Comparison of ENCODE assay signal across 15 cellular contexts in the genomic region with DNA sequence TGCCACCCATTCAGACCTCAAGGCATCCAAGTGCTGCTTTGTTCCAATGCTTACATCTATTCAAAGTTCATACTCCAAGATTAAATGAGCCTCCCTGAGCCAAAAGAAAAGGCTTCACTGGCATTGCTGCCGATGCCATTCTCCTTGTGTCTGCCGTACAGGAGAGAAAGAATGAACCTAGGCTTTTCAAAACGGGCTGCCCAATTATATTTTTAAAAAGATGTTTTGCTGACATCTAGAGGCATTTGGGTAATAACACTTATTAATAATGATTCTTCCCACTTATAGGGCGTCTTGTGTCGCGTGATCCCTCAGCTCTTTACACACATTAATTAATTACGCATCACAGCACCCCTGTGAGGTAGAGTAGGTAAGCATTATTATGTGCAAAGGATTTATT.
DNase-seq lines count a peak whose midpoint lies in the region; ATAC-seq and TF ChIP-seq lines count a peak whose summit lies in the region.
"Had no signal": no experiment of that assay in that cellular context is flagged by ENCODE, and none has a peak within 500 bp of the region (broad histone marks: within the 10 kb centered on the region; RNA-seq: fewer than 3 reads in every experiment).

No MANE protein-coding gene starts in this region.

- H3K9me3 Mint-ChIP-seq in natural killer cell treated with Interleukin-12 subunit alpha and Interleukin-12 subunit beta and Interleukin-15 and Interleukin-18, amount 100 ng/mL, for 72 hours: peaks cover 3% of the 10 kb centered on the region
- H3K9me3 Mint-ChIP-seq: activated T-cell treated with anti-CD3 and anti-CD28 coated beads, Interleukin-2, amount 50 U/mL, for 4 hours had no signal

- DNase-seq in GM06990 (ENCODE audit: extremely low read depth, insufficient read length) (no peak), NCI-H146 (lab: John Stamatoyannopoulos, UW) (peak; percentile 75), astrocyte of the hippocampus (ENCODE audit: low read depth, low spot score) (peak; percentile 3), midbrain (lab: John Stamatoyannopoulos, UW) (peak; percentile 28), OCI-M2 (lab: John Stamatoyannopoulos, UW; ENCODE audit: unreplicated experiment) (no peak)
- DNase-seq in stimulated activated CD4-positive, alpha-beta T cell treated with anti-CD3 and anti-CD28 coated beads, Interleukin-4, amount 100 ng/mL, for 4 hours: no peak
- DNase-seq in natural killer cell treated with Interleukin-12 subunit alpha and Interleukin-12 subunit beta and Interleukin-15 and Interleukin-18, amount 100 ng/mL, for 72 hours (ENCODE audit: low spot score): no peak
- DNase-seq: activated T-cell treated with anti-CD3 and anti-CD28 coated beads, Interleukin-2, amount 50 U/mL, for 4 hours; Calu3; left ventricle myocardium inferior; Peyer's patch; testis had no signal

- H3K27ac Mint-ChIP-seq in natural killer cell treated with Interleukin-12 subunit alpha and Interleukin-12 subunit beta and Interleukin-15 and Interleukin-18, amount 100 ng/mL, for 72 hours: no peak overlapping the region

- peak; percentile 16 for TF ChIP-seq CTCF in GM06990 (IDR thresholded peaks at IDR 0.05; ENCODE audit: insufficient read depth, low read length, poor library complexity, severe bottlenecking)

- H3K36me3 Mint-ChIP-seq in natural killer cell treated with Interleukin-12 subunit alpha and Interleukin-12 subunit beta and Interleukin-15 and Interleukin-18, amount 100 ng/mL, for 72 hours: no peaks in the 10 kb centered on the region

- no peak overlapping the region for H3K4me3 Mint-ChIP-seq in natural killer cell treated with Interleukin-12 subunit alpha and Interleukin-12 subunit beta and Interleukin-15 and Interleukin-18, amount 100 ng/mL, for 72 hours
- H3K4me3 Mint-ChIP-seq: activated T-cell treated with anti-CD3 and anti-CD28 coated beads, Interleukin-2, amount 50 U/mL, for 4 hours had no signal

- H3K27me3 ChIP-seq in GM06990 (replicated peaks; ENCODE audit: control insufficient read depth, insufficient read depth, low read length): no peaks in the 10 kb centered on the region
- H3K27me3 ChIP-seq: cardiac muscle cell, Peyer's patch, testis had no signal

- H3K4me3 ChIP-seq in GM06990 (replicated peaks; ENCODE audit: low read depth, low read length): no peak overlapping the region
- H3K4me3 ChIP-seq: cardiac muscle cell, K562, left ventricle myocardium inferior, Peyer's patch, testis had no signal

- ATAC-seq in GM18498 (IDR thresholded peaks at IDR 0.05; ENCODE audit: unreplicated experiment): no peak
- no peak for ATAC-seq in natural killer cell treated with Interleukin-12 subunit alpha and Interleukin-12 subunit beta and Interleukin-15 and Interleukin-18, amount 100 ng/mL, for 72 hours
- ATAC-seq: activated T-cell treated with anti-CD3 and anti-CD28 coated beads, Interleukin-2, amount 50 U/mL, for 4 hours; K562 had no signal

- H3K36me3 ChIP-seq in GM06990 (ENCODE audit: control insufficient read depth, insufficient read depth, low read length): no peaks in the 10 kb centered on the region
- H3K36me3 ChIP-seq: cardiac muscle cell, left ventricle myocardium inferior, Peyer's patch had no signal

- H3K4me1 Mint-ChIP-seq in natural killer cell treated with Interleukin-12 subunit alpha and Interleukin-12 subunit beta and Interleukin-15 and Interleukin-18, amount 100 ng/mL, for 72 hours (ENCODE audit: low read depth in 2 of 2): no peaks in the 10 kb centered on the region

- no peaks in the 10 kb centered on the region for H3K27me3 Mint-ChIP-seq in natural killer cell treated with Interleukin-12 subunit alpha and Interleukin-12 subunit beta and Interleukin-15 and Interleukin-18, amount 100 ng/mL, for 72 hours

Comparison
In these comparisons a context has a peak if more than half of its experiments do, and no peak if none do; other contexts are left out.
1. DNase-seq: peak in NCI-H146 (single experiment), astrocyte of the hippocampus (single experiment) and midbrain (single experiment); none in GM06990 (single experiment), OCI-M2 (single experiment), stimulated activated CD4-positive, alpha-beta T cell treated with anti-CD3 and anti-CD28 coated beads, Interleukin-4, amount 100 ng/mL, for 4 hours (0 of 2) and natural killer cell treated with Interleukin-12 subunit alpha and Interleukin-12 subunit beta and Interleukin-15 and Interleukin-18, amount 100 ng/mL, for 72 hours (single experiment).